In genomic region chr17:66300956-66301355, GRCh38 we compare ENCODE assay signal across 2 cellular contexts.
TF ChIP-seq lines count a peak whose summit lies in the region.

No MANE protein-coding gene starts in this region.

TF ChIP-seq in SK-N-SH, 30 proteins besides CTCF, POLR2A, EP300 and RAD21:
- TF ChIP-seq REST (IDR thresholded peaks at IDR 0.05; ENCODE audit: low read depth, low read length) (no peak), POLR2AphosphoS5 (IDR thresholded peaks at IDR 0.05; ENCODE audit: low read depth, low read length) (no peak), MEF2A (IDR thresholded peaks at IDR 0.05; ENCODE audit: borderline replicate concordance, low read depth) (no peak), NRF1 (IDR thresholded peaks at IDR 0.05; ENCODE audit: low read depth, low read length) (no peak)

TF ChIP-seq in SK-N-SH treated with all-trans-retinoic acid at 6 μM for 48 hours, 23 proteins besides CTCF, POLR2A, EP300 and RAD21 (continued from another document):
- TF ChIP-seq ESRRG (CRISPR knock-in tag; IDR thresholded peaks at IDR 0.05): no peak
- no peak for TF ChIP-seq ZNF565 (CRISPR knock-in tag; conservative IDR thresholded peaks at IDR 0.05; ENCODE audit: low read depth)
- no peak for TF ChIP-seq RARB (CRISPR knock-in tag; IDR thresholded peaks at IDR 0.05)
- no peak for TF ChIP-seq ZC3H10 (CRISPR knock-in tag; IDR thresholded peaks at IDR 0.05)
- TF ChIP-seq CSDC2 (CRISPR knock-in tag; IDR thresholded peaks at IDR 0.05): no peak
